ENCODE assay signal across 1 cellular context in the genomic region with DNA sequence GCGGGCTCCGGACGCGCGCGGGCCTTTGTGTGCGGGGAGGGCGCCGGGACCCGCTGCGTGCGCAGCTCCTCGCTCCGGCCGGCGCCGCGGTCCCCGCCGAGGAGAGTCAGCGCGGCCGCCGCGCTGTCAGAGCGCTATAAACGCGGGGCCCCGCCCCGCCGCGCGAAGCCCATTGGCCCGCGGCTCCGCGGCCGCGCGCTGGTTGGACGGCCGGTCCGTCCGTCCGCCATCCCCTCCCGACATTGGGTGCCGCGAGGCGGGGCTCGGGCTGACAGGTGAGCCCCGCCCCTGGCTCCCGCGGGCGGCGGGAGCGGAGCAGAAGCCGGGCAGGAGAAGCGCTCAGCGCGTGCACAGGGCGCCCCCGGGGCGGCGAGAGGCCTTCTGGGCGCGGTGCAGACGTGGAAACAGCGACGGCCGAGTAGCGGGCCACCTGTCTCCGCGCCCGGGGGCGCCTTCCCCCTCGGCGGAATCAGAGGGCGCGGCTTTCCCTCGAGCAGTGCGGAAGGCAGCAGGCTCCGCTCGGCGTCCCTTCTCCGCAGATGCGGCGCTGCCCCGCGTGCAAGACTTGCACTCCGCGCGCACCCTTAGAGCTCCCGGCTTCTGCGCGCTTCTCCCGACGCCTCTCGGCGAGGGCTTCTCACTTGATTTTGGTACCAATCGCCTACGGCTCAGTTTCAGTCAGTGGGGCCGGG.
TF ChIP-seq lines count a peak whose summit lies in the region.

A gene with protein sequence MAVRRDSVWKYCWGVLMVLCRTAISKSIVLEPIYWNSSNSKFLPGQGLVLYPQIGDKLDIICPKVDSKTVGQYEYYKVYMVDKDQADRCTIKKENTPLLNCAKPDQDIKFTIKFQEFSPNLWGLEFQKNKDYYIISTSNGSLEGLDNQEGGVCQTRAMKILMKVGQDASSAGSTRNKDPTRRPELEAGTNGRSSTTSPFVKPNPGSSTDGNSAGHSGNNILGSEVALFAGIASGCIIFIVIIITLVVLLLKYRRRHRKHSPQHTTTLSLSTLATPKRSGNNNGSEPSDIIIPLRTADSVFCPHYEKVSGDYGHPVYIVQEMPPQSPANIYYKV (minus strand): TSS at position 111 of the 692 bp plus-strand sequence. CDS start 698 bp downstream, outside the sequence.

TF ChIP-seq in WTC11, 78 proteins besides CTCF, POLR2A, EP300 and RAD21 (continued from another document):
- TF ChIP-seq FOXP1 (CRISPR knock-in tag; IDR thresholded peaks at IDR 0.05; ENCODE audit: borderline replicate concordance) (peak; percentile 90), ZNF263 (CRISPR knock-in tag; IDR thresholded peaks at IDR 0.05; ENCODE audit: low read depth) (no peak), MYBL2 (CRISPR knock-in tag; IDR thresholded peaks at IDR 0.05) (no peak; the same call in 1 of the 2 replicates), ZSCAN18 (CRISPR knock-in tag; IDR thresholded peaks at IDR 0.05) (no peak), ZNF138 (CRISPR knock-in tag; conservative IDR thresholded peaks at IDR 0.05) (0 out of 2 replicates have a peak, but pooled peaks have one; percentile 8), ESRRA (CRISPR knock-in tag; IDR thresholded peaks at IDR 0.05; ENCODE audit: borderline replicate concordance) (no peak; the same call in 1 of the 2 replicates), SP1 (CRISPR knock-in tag; conservative IDR thresholded peaks at IDR 0.05) (peak; percentile 79), GABPB1 (CRISPR knock-in tag; IDR thresholded peaks at IDR 0.05) (0 out of 2 replicates have a peak, but pooled peaks have one; percentile 27), SOX15 (CRISPR knock-in tag; IDR thresholded peaks at IDR 0.05) (no peak), PRDM15 (CRISPR knock-in tag; IDR thresholded peaks at IDR 0.05) (peak; percentile 10; the same call in 1 of the 2 replicates), USF1 (CRISPR knock-in tag; IDR thresholded peaks at IDR 0.05) (peak; percentile 48; the same call in 1 of the 2 replicates), CREB1 (CRISPR knock-in tag; IDR thresholded peaks at IDR 0.05) (peak; percentile 89), ZNF219 (CRISPR knock-in tag; IDR thresholded peaks at IDR 0.05; ENCODE audit: borderline replicate concordance) (peak; percentile 30; the same call in 1 of the 2 replicates), NFYB (CRISPR knock-in tag; conservative IDR thresholded peaks at IDR 0.05; ENCODE audit: low read depth) (peak; percentile 93), TEAD1 (CRISPR knock-in tag; IDR thresholded peaks at IDR 0.05) (peak; percentile 15; the same call in 1 of the 2 replicates), NR2C2 (CRISPR knock-in tag; IDR thresholded peaks at IDR 0.05) (peak; percentile 45; the same call in 1 of the 2 replicates), FOXP4 (CRISPR knock-in tag; IDR thresholded peaks at IDR 0.05) (peak; percentile 91), ZNF317 (CRISPR knock-in tag; IDR thresholded peaks at IDR 0.05; ENCODE audit: borderline replicate concordance, low read depth) (0 out of 2 replicates have a peak, but pooled peaks have one; percentile 29), ETV6 (CRISPR knock-in tag; IDR thresholded peaks at IDR 0.05) (peak; percentile 45), ZNF425 (CRISPR knock-in tag; conservative IDR thresholded peaks at IDR 0.05) (no peak), HMGA2 (CRISPR knock-in tag; IDR thresholded peaks at IDR 0.05) (no peak), E2F1 (CRISPR knock-in tag; IDR thresholded peaks at IDR 0.05) (peak; percentile 74; the same call in 1 of the 2 replicates)
- TF ChIP-seq, protein P1, sequence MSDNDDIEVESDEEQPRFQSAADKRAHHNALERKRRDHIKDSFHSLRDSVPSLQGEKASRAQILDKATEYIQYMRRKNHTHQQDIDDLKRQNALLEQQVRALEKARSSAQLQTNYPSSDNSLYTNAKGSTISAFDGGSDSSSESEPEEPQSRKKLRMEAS (CRISPR knock-in tag; IDR thresholded peaks at IDR 0.05) = peak; percentile 92
- TF ChIP-seq, protein P2, sequence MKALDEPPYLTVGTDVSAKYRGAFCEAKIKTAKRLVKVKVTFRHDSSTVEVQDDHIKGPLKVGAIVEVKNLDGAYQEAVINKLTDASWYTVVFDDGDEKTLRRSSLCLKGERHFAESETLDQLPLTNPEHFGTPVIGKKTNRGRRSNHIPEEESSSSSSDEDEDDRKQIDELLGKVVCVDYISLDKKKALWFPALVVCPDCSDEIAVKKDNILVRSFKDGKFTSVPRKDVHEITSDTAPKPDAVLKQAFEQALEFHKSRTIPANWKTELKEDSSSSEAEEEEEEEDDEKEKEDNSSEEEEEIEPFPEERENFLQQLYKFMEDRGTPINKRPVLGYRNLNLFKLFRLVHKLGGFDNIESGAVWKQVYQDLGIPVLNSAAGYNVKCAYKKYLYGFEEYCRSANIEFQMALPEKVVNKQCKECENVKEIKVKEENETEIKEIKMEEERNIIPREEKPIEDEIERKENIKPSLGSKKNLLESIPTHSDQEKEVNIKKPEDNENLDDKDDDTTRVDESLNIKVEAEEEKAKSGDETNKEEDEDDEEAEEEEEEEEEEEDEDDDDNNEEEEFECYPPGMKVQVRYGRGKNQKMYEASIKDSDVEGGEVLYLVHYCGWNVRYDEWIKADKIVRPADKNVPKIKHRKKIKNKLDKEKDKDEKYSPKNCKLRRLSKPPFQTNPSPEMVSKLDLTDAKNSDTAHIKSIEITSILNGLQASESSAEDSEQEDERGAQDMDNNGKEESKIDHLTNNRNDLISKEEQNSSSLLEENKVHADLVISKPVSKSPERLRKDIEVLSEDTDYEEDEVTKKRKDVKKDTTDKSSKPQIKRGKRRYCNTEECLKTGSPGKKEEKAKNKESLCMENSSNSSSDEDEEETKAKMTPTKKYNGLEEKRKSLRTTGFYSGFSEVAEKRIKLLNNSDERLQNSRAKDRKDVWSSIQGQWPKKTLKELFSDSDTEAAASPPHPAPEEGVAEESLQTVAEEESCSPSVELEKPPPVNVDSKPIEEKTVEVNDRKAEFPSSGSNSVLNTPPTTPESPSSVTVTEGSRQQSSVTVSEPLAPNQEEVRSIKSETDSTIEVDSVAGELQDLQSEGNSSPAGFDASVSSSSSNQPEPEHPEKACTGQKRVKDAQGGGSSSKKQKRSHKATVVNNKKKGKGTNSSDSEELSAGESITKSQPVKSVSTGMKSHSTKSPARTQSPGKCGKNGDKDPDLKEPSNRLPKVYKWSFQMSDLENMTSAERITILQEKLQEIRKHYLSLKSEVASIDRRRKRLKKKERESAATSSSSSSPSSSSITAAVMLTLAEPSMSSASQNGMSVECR (CRISPR knock-in tag; IDR thresholded peaks at IDR 0.05; ENCODE audit: borderline replicate concordance) = peak; percentile 56; the same call in 1 of the 2 replicates
- TF ChIP-seq, protein P3, sequence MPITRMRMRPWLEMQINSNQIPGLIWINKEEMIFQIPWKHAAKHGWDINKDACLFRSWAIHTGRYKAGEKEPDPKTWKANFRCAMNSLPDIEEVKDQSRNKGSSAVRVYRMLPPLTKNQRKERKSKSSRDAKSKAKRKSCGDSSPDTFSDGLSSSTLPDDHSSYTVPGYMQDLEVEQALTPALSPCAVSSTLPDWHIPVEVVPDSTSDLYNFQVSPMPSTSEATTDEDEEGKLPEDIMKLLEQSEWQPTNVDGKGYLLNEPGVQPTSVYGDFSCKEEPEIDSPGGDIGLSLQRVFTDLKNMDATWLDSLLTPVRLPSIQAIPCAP (CRISPR knock-in tag; IDR thresholded peaks at IDR 0.05) = peak; percentile 53; the same call in 1 of the 2 replicates
